In genomic region chr10:132663666-132664365, GRCh38 we compare ENCODE assay signal across 23 cellular contexts.
DNase-seq lines count a peak whose midpoint lies in the region; ATAC-seq and TF ChIP-seq lines count a peak whose summit lies in the region.
"Had no signal": no experiment of that assay in that cellular context is flagged by ENCODE, and none has a peak within 500 bp of the region (broad histone marks: within the 10 kb centered on the region; RNA-seq: fewer than 3 reads in every experiment).

No MANE protein-coding gene starts in this region.

- H3K27me3 ChIP-seq in mammary epithelial cell (ENCODE audit: insufficient read depth, low read length) (no peaks in the 10 kb centered on the region), mesenchymal stem cell (ENCODE audit: control insufficient read depth in 1 of 2, insufficient read depth in 1 of 2, low read length in 2 of 2) (no peaks in the 10 kb centered on the region)
- H3K27me3 ChIP-seq: hepatocyte, transverse colon had no signal

- dilution Hi-C loops in mammary epithelial cell (cut with HindIII; ENCODE audit: low sequenced_read_pairs), result loop anchor here (10.0 kb wide), 1 partner anchor 481 kb away; no protein-coding TSS in a partner anchor

- H4K8ac ChIP-seq in mesenchymal stem cell (ENCODE audit: low read length), result no peak overlapping the region

- 87% methylated on average over 26 of the region's 29 CpGs for WGBS in mammary epithelial cell (ENCODE audit: low coverage, missing lambda C conversion rate)
- 95% methylated on average over 29 of the region's 29 CpGs for WGBS in mesenchymal stem cell

- no peak overlapping the region for H2AK5ac ChIP-seq in mesenchymal stem cell (ENCODE audit: low read length, severe bottlenecking)

- no peaks in the 10 kb centered on the region for H3K27me3 Mint-ChIP-seq in natural killer cell treated with Interleukin-12 subunit alpha and Interleukin-12 subunit beta and Interleukin-15 and Interleukin-18, amount 100 ng/mL, for 72 hours
- H3K27me3 Mint-ChIP-seq in natural killer cell (ENCODE audit: low read depth in 2 of 2), result no peaks in the 10 kb centered on the region

- no peaks in the 10 kb centered on the region for H4K20me1 ChIP-seq in mammary epithelial cell (ENCODE audit: insufficient read depth, low read length)

- BruUV-seq in mammary epithelial cell (replicated peaks; lab: Mats Ljungman, UMichigan), result no TSS peak

- H3K4me1 ChIP-seq in mammary epithelial cell (ENCODE audit: insufficient read depth, low read length) (peaks cover 22% of the 10 kb centered on the region), mesenchymal stem cell (ENCODE audit: control insufficient read depth, insufficient read depth, low read depth, low read length) (peaks cover 38% of the 10 kb centered on the region)
- H3K4me1 ChIP-seq: transverse colon had no signal

- H3K4me1 Mint-ChIP-seq in natural killer cell treated with Interleukin-12 subunit alpha and Interleukin-12 subunit beta and Interleukin-15 and Interleukin-18, amount 100 ng/mL, for 72 hours (ENCODE audit: low read depth in 2 of 2), result peaks cover 7 to 10% of the 10 kb centered on the region in 2 donors
- peaks cover 4 to 7% of the 10 kb centered on the region in 2 donors for H3K4me1 Mint-ChIP-seq in natural killer cell

- H3K9ac ChIP-seq in mammary epithelial cell (ENCODE audit: insufficient read depth, low read length) (no peak overlapping the region), mesenchymal stem cell (ENCODE audit: low read length) (no peak overlapping the region)
- H3K9ac ChIP-seq: KMS-11 had no signal

- CTCF ChIA-PET in mammary epithelial cell (lab: Charles Lee; ENCODE audit: low non-redundant PET), result no interaction called here

- H2BK12ac ChIP-seq in mesenchymal stem cell (ENCODE audit: low read length in 2 of 2), result no peak overlapping the region

- H3K36me3 ChIP-seq in mammary epithelial cell (ENCODE audit: insufficient read depth, low read length), result no peaks in the 10 kb centered on the region
- peaks cover 11% of the 10 kb centered on the region in 2 experiments for H3K36me3 ChIP-seq in mesenchymal stem cell (ENCODE audit: control insufficient read depth in 1 of 2, insufficient read depth in 2 of 2, low read depth in 1 of 2, low read length in 2 of 2)
- H3K36me3 ChIP-seq: transverse colon had no signal

- H3K79me2 ChIP-seq in mammary epithelial cell (ENCODE audit: insufficient read depth, low read length), result no peaks in the 10 kb centered on the region
- H3K79me2 ChIP-seq: hepatocyte had no signal

- no peak overlapping the region for H2AFZ ChIP-seq in mammary epithelial cell (ENCODE audit: low read depth, low read length)
- no peak overlapping the region for H2AFZ ChIP-seq in mesenchymal stem cell (ENCODE audit: low read depth, low read length)
- H2AFZ ChIP-seq: hepatocyte had no signal

- no peak overlapping the region for H3K4me3 ChIP-seq in mammary epithelial cell (replicated peaks in 1 of 3; ENCODE audit: insufficient read depth in 1 of 3, low read depth in 2 of 3, low read length in 3 of 3)
- H3K4me3 ChIP-seq in mesenchymal stem cell (ENCODE audit: insufficient read depth in 1 of 2, low read depth in 1 of 2, low read length in 2 of 2), result no peak overlapping the region
- H3K4me3 ChIP-seq: hepatocyte, mucosa of descending colon, transverse colon had no signal

- H3K9me3 ChIP-seq in mammary epithelial cell (replicated peaks; ENCODE audit: insufficient read depth, low read length) (no peaks in the 10 kb centered on the region), mesenchymal stem cell (ENCODE audit: control insufficient read depth, low read length) (no peaks in the 10 kb centered on the region)
- H3K9me3 ChIP-seq: mucosa of descending colon, transverse colon had no signal

- peak; percentile 58 for DNase-seq in natural killer cell treated with Interleukin-12 subunit alpha and Interleukin-12 subunit beta and Interleukin-15 and Interleukin-18, amount 100 ng/mL, for 72 hours (ENCODE audit: low spot score)
- DNase-seq in natural killer cell, result no peak
- DNase-seq in mammary epithelial cell, result peak; percentile 26
- peak; percentile 75 for DNase-seq in left kidney (ENCODE audit: low read depth, low spot score)
- DNase-seq in NCI-H2029 (lab: John Stamatoyannopoulos, UW), result no peak
- no peak for DNase-seq in mesenchymal stem cell
- DNase-seq: activated CD4-positive, alpha-beta T cell treated with anti-CD3 and anti-CD28 coated beads for 48 hours; activated naive CD4-positive, alpha-beta T cell; activated T-cell treated with anti-CD3 and anti-CD28 coated beads, Interleukin-2, amount 50 U/mL, for 48 hours; COR-L47; effector CD8-positive, alpha-beta T cell; foreskin melanocyte; HFFc6; mucosa of descending colon; MV-4-11; NCI-H187; NCI-H69; transverse colon had no signal

- H3K9me3 Mint-ChIP-seq in natural killer cell treated with Interleukin-12 subunit alpha and Interleukin-12 subunit beta and Interleukin-15 and Interleukin-18, amount 100 ng/mL, for 72 hours, result no peaks in the 10 kb centered on the region
- no peaks in the 10 kb centered on the region for H3K9me3 Mint-ChIP-seq in natural killer cell
- H3K9me3 Mint-ChIP-seq: HFFc6 had no signal

- no peak overlapping the region for H2BK5ac ChIP-seq in mesenchymal stem cell (ENCODE audit: low read depth, low read length, poor library complexity, severe bottlenecking)

- no peak overlapping the region for H3K23ac ChIP-seq in mesenchymal stem cell (ENCODE audit: low read length in 2 of 2)

- no peak overlapping the region for H3K4me3 Mint-ChIP-seq in natural killer cell treated with Interleukin-12 subunit alpha and Interleukin-12 subunit beta and Interleukin-15 and Interleukin-18, amount 100 ng/mL, for 72 hours
- no peak overlapping the region for H3K4me3 Mint-ChIP-seq in natural killer cell
- H3K4me3 Mint-ChIP-seq: brain, HFFc6 had no signal

- H2BK120ac ChIP-seq in mesenchymal stem cell (ENCODE audit: low read depth, low read length), result no peak overlapping the region

- no peak overlapping the region for H3K14ac ChIP-seq in mesenchymal stem cell (ENCODE audit: low read length in 2 of 2)

- intact Hi-C loops in natural killer cell (cut with micrococcal nuclease), result no loop called here
- intact Hi-C loops in mammary epithelial cell (cut with micrococcal nuclease), result no loop called here

- no peak overlapping the region for H3K27ac ChIP-seq in mammary epithelial cell (ENCODE audit: insufficient read depth, low read depth, low read length)
- no peak overlapping the region for H3K27ac ChIP-seq in mesenchymal stem cell (ENCODE audit: low read length, poor library complexity, severe bottlenecking)
- H3K27ac ChIP-seq: hepatocyte, KMS-11, transverse colon had no signal

- H3K4me2 ChIP-seq in mammary epithelial cell (ENCODE audit: insufficient read depth, low read depth, low read length), result no peak overlapping the region
- no peak overlapping the region for H3K4me2 ChIP-seq in mesenchymal stem cell (ENCODE audit: low read length, poor library complexity, severe bottlenecking)
- H3K4me2 ChIP-seq: hepatocyte, KMS-11 had no signal

- no peak overlapping the region for H4K91ac ChIP-seq in mesenchymal stem cell (ENCODE audit: low read length)

- TF ChIP-seq CTCF in natural killer cell (IDR thresholded peaks at IDR 0.05), result no peak
- no peak for TF ChIP-seq CTCF in mammary epithelial cell (conservative IDR thresholded peaks at IDR 0.05 in 1 of 2, IDR thresholded peaks at IDR 0.05 in 1 of 2; ENCODE audit: extremely low read depth in 1 of 2, insufficient read depth in 1 of 2, low read depth in 1 of 2, low read length in 2 of 2)

- H3K18ac ChIP-seq in mesenchymal stem cell (ENCODE audit: low read depth in 1 of 2, low read length in 2 of 2), result no peak overlapping the region

- no peak overlapping the region for H3K27ac Mint-ChIP-seq in natural killer cell treated with Interleukin-12 subunit alpha and Interleukin-12 subunit beta and Interleukin-15 and Interleukin-18, amount 100 ng/mL, for 72 hours
- H3K27ac Mint-ChIP-seq in natural killer cell, result no peak overlapping the region
- H3K27ac Mint-ChIP-seq: brain, HFFc6 had no signal

- in situ Hi-C loops in mammary epithelial cell (cut with MboI; ENCODE audit: low sequenced_read_pairs in 2 of 2), result loop anchor here in 1 of 2 donors (25.0 kb wide), 1 partner anchor 573 kb away; the partner anchor contains the start of genes UTF1 and VENTX

- H3K79me1 ChIP-seq in mesenchymal stem cell (replicated peaks; ENCODE audit: low read length, poor library complexity, severe bottlenecking), result peaks cover 1% of the 10 kb centered on the region

- H3K36me3 Mint-ChIP-seq in natural killer cell treated with Interleukin-12 subunit alpha and Interleukin-12 subunit beta and Interleukin-15 and Interleukin-18, amount 100 ng/mL, for 72 hours, result no peaks in the 10 kb centered on the region
- H3K36me3 Mint-ChIP-seq in natural killer cell, result no peaks in the 10 kb centered on the region

- no peak for ATAC-seq in natural killer cell treated with Interleukin-12 subunit alpha and Interleukin-12 subunit beta and Interleukin-15 and Interleukin-18, amount 100 ng/mL, for 72 hours
- no peak for ATAC-seq in natural killer cell
- ATAC-seq in HG02840 (IDR thresholded peaks at IDR 0.05; ENCODE audit: low FRiP score, unreplicated experiment), result no peak
- no peak for ATAC-seq in HG02623 (IDR thresholded peaks at IDR 0.05; ENCODE audit: unreplicated experiment)
- ATAC-seq: mucosa of descending colon had no signal

- no peak overlapping the region for H3K4ac ChIP-seq in mesenchymal stem cell (ENCODE audit: low read depth in 1 of 2, low read length in 2 of 2)

- H2BK15ac ChIP-seq in mesenchymal stem cell (ENCODE audit: low read depth, poor library complexity, severe bottlenecking), result no peak overlapping the region

Comparison
In these comparisons a context has a peak if more than half of its experiments do, and no peak if none do; other contexts are left out.
1. DNase-seq: peak in natural killer cell treated with Interleukin-12 subunit alpha and Interleukin-12 subunit beta and Interleukin-15 and Interleukin-18, amount 100 ng/mL, for 72 hours (single experiment), mammary epithelial cell (single experiment) and left kidney (single experiment); none in natural killer cell (single experiment), NCI-H2029 (single experiment) and mesenchymal stem cell (single experiment).